In the genomic region with DNA sequence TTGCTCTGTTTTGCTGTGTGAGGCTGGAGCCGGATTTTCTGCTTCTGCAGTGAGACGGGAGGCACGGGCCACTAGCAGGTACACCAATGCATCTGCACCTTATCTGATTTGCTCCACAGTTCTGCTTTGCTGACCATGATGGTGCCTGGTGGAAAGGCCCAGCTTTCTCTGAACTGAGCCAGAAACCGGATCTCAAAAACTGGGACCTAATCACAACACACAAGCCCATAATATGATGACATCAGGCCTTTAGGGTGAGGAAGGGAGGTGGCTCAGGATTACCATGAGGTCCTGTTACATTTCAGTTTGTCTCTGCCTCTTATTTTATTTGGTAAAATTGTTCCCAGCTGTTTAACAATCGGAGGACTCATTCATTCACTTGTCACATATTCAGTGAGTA, we compare ENCODE assay signal across 1 cellular context.
TF ChIP-seq lines count a peak whose summit lies in the region.

No MANE protein-coding gene starts in this region.

TF ChIP-seq in IMR-90, 13 proteins besides CTCF, POLR2A, EP300 and RAD21 (continued from another document):
- TF ChIP-seq FOS (IDR thresholded peaks at IDR 0.05; ENCODE audit: low read depth, low read length) = no peak
